Comparison of ENCODE assay signal across 26 cellular contexts in the genomic region with DNA sequence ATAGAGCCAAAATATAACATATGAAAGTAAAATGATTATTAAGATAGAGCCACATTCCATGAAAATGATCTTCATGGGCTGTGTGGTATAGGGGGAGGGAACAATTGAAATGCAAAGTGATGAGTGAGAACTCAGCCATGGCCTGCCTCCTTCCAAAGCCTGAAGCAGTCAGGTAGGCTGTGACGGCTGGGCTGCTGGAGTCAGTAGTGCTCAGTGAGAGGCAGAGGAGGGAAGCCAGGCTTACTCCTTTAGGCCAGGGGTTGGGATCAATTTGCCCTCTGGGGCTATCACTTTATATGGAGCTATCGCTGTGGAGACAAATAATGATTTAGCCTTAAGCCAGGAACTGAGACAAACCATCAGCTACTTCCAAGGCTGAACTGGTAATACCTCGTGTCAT.
DNase-seq lines count a peak whose midpoint lies in the region; ATAC-seq, FAIRE-seq and TF ChIP-seq lines count a peak whose summit lies in the region.
"Had no signal": no experiment of that assay in that cellular context is flagged by ENCODE, and none has a peak within 500 bp of the region (broad histone marks: within the 10 kb centered on the region; RNA-seq: fewer than 3 reads in every experiment).

No MANE protein-coding gene starts in this region.

- no peaks in the 10 kb centered on the region for H3K9me2 ChIP-seq in GM23338 (ENCODE audit: insufficient read depth)

- H3K27me3 Mint-ChIP-seq in GM23338 (ENCODE audit: insufficient read depth, low read depth, poor library complexity) (no peaks in the 10 kb centered on the region), neural progenitor cell (ENCODE audit: insufficient read depth, low read depth) (peaks cover 5% of the 10 kb centered on the region), T-helper 17 cell (peaks cover 7% of the 10 kb centered on the region)
- H3K27me3 Mint-ChIP-seq: IgD-negative memory B cell had no signal

- H3K4me3 Mint-ChIP-seq in GM23338 (no peak overlapping the region), neural progenitor cell (no peak overlapping the region), T-helper 17 cell (no peak overlapping the region)
- H3K4me3 Mint-ChIP-seq: CD4-positive, alpha-beta T cell had no signal

- H3K27ac ChIP-seq in GM23338 (ENCODE audit: low read depth): no peak overlapping the region
- no peak overlapping the region for H3K27ac ChIP-seq in iPS DF 6.9 (ENCODE audit: low read length)
- H3K27ac ChIP-seq in neural progenitor cell: no peak overlapping the region
- H3K27ac ChIP-seq: BLaER1, GM23248, KMS-11, SJSA1 had no signal

- WGBS in iPS DF 6.9 (ENCODE audit: insufficient coverage, insufficient read length): no CpG with 5 or more reads among the region's 3 CpGs

- no peaks in the 10 kb centered on the region for H3K79me2 ChIP-seq in GM23338 (replicated peaks; ENCODE audit: insufficient read depth)
- H3K79me2 ChIP-seq in neural progenitor cell (ENCODE audit: low read depth): no peaks in the 10 kb centered on the region

- H3K27ac Mint-ChIP-seq in GM23338 (peak overlapping the region; percentile 87), neural progenitor cell (no peak overlapping the region), T-helper 17 cell (no peak overlapping the region)
- H3K27ac Mint-ChIP-seq: CD4-positive, alpha-beta T cell; IgD-negative memory B cell had no signal

- ATAC-seq in GM23338 (peak; percentile 100), T-helper 17 cell (no peak)
- ATAC-seq: HCT116 had no signal

- no peak overlapping the region for H2AFZ ChIP-seq in GM23338
- peak overlapping the region; percentile 13 for H2AFZ ChIP-seq in neural progenitor cell (replicated peaks)
- H2AFZ ChIP-seq: GM23248 had no signal

- H4K20me1 ChIP-seq in GM23338 (replicated peaks; ENCODE audit: insufficient read depth) (no peaks in the 10 kb centered on the region; the same call in 1 of the 2 replicates), neural progenitor cell (ENCODE audit: low read depth) (no peaks in the 10 kb centered on the region)
- H4K20me1 ChIP-seq: BLaER1 had no signal

- no peaks in the 10 kb centered on the region for H3K9me3 Mint-ChIP-seq in GM23338
- H3K9me3 Mint-ChIP-seq in neural progenitor cell: no peaks in the 10 kb centered on the region
- H3K9me3 Mint-ChIP-seq: CD4-positive, alpha-beta T cell; IgD-negative memory B cell had no signal

- H3K4me1 Mint-ChIP-seq in GM23338 (peaks cover 13% of the 10 kb centered on the region), neural progenitor cell (no peaks in the 10 kb centered on the region), T-helper 17 cell (no peaks in the 10 kb centered on the region)
- H3K4me1 Mint-ChIP-seq: IgD-negative memory B cell had no signal

- H3K4me3 ChIP-seq in GM23338 (no peak overlapping the region), NT2/D1 (ENCODE audit: insufficient read length, low read depth) (no peak overlapping the region), iPS DF 6.9 (ENCODE audit: low read length) (no peak overlapping the region), neural progenitor cell (no peak overlapping the region)
- H3K4me3 ChIP-seq: BLaER1, GM23248, SJSA1 had no signal

- H3F3A ChIP-seq in GM23338 (replicated peaks; ENCODE audit: low read depth) (no peaks in the 10 kb centered on the region), neural progenitor cell (ENCODE audit: low read depth) (no peaks in the 10 kb centered on the region)

- no peaks in the 10 kb centered on the region for H3K27me3 ChIP-seq in GM23338 (ENCODE audit: insufficient read depth)
- H3K27me3 ChIP-seq in NT2/D1 (ENCODE audit: insufficient read depth, insufficient read length): no peaks in the 10 kb centered on the region
- H3K27me3 ChIP-seq in iPS DF 6.9 (ENCODE audit: control insufficient read depth, insufficient read depth, low read length): no peaks in the 10 kb centered on the region
- H3K27me3 ChIP-seq in neural progenitor cell: no peaks in the 10 kb centered on the region
- H3K27me3 ChIP-seq: BLaER1, SJSA1 had no signal

- no peak for TF ChIP-seq CTCF in GM23338 (conservative IDR thresholded peaks at IDR 0.05; ENCODE audit: low read depth in 2 of 2)
- TF ChIP-seq CTCF in neural progenitor cell (IDR thresholded peaks at IDR 0.05): no peak

- H3K36me3 Mint-ChIP-seq in GM23338 (ENCODE audit: low read depth): no peaks in the 10 kb centered on the region
- H3K36me3 Mint-ChIP-seq in neural progenitor cell: no peaks in the 10 kb centered on the region
- no peaks in the 10 kb centered on the region for H3K36me3 Mint-ChIP-seq in T-helper 17 cell (ENCODE audit: low read depth)
- H3K36me3 Mint-ChIP-seq: IgD-negative memory B cell had no signal

- no peak for FAIRE-seq in frontal cortex (lab: Jason Lieb, UNC)
- FAIRE-seq: A204.1, D721Med, GM18507 had no signal

- H3K4me2 ChIP-seq in GM23338 (no peak overlapping the region), neural progenitor cell (no peak overlapping the region)
- H3K4me2 ChIP-seq: BLaER1, KMS-11 had no signal

- H3K4me1 ChIP-seq in GM23338 (ENCODE audit: insufficient read depth) (peaks cover 6% of the 10 kb centered on the region; the same call in 1 of the 2 replicates), NT2/D1 (ENCODE audit: insufficient read depth, insufficient read length) (no peaks in the 10 kb centered on the region), iPS DF 6.9 (ENCODE audit: control insufficient read depth, insufficient read depth, low read length) (no peaks in the 10 kb centered on the region), neural progenitor cell (no peaks in the 10 kb centered on the region)
- H3K4me1 ChIP-seq: SJSA1 had no signal

- H3K9ac ChIP-seq in NT2/D1 (ENCODE audit: insufficient read length, low read depth): no peak overlapping the region
- H3K9ac ChIP-seq in neural progenitor cell: no peak overlapping the region
- H3K9ac ChIP-seq: BLaER1, GM23248, KMS-11 had no signal

- H3K36me3 ChIP-seq in GM23338 (ENCODE audit: insufficient read depth) (no peaks in the 10 kb centered on the region), NT2/D1 (ENCODE audit: insufficient read depth, insufficient read length, low read length) (no peaks in the 10 kb centered on the region), iPS DF 6.9 (ENCODE audit: control insufficient read depth, insufficient read depth, low read length) (no peaks in the 10 kb centered on the region), neural progenitor cell (no peaks in the 10 kb centered on the region)
- H3K36me3 ChIP-seq: BLaER1, SJSA1 had no signal

- peak; percentile 67 for DNase-seq in GM23338 (ENCODE audit: low spot score)
- DNase-seq in NT2/D1 (ENCODE audit: low read depth, low spot score): peak; percentile 16
- peak; percentile 16 for DNase-seq in iPS DF 6.9 (ENCODE audit: low read depth, low spot score)
- DNase-seq in neural progenitor cell (ENCODE audit: low spot score): no peak
- DNase-seq in T-helper 17 cell: no peak
- DNase-seq in NCI-H2227 treated with DMSO at 0.1 percent for 48 hours (lab: John Stamatoyannopoulos, UW): no peak
- DNase-seq in frontal cortex (ENCODE audit: low spot score in 2 of 2): no peak
- DNase-seq: CD4-positive, alpha-beta T cell; GM23248; NCI-H1092 treated with DMSO at 0.1 percent for 48 hours; NCI-H1436; NCI-H187; NCI-H2171 treated with DMSO at 0.1 percent for 48 hours; NCI-H524; NCI-H774; NK-92 treated with Interleukin-12 subunit alpha and Interleukin-12 subunit beta, amount 100 ng/mL, for 24 hours; Right ventricle myocardium superior; RPMI8226 had no signal

- H3K9me3 ChIP-seq in NT2/D1 (ENCODE audit: insufficient read depth, low read length) (no peaks in the 10 kb centered on the region), iPS DF 6.9 (ENCODE audit: control insufficient read depth, insufficient read depth, low read length) (no peaks in the 10 kb centered on the region), neural progenitor cell (ENCODE audit: low read depth) (no peaks in the 10 kb centered on the region), T-helper 17 cell (ENCODE audit: control insufficient read depth, low read length, poor library complexity, severe bottlenecking) (no peaks in the 10 kb centered on the region)
- H3K9me3 ChIP-seq: SJSA1 had no signal

Comparison
In these comparisons a context has a peak if more than half of its experiments do, and no peak if none do; other contexts are left out.
1. DNase-seq: peak in GM23338 (single experiment), NT2/D1 (single experiment) and iPS DF 6.9 (single experiment); none in neural progenitor cell (single experiment), T-helper 17 cell (0 of 3), NCI-H2227 treated with DMSO at 0.1 percent for 48 hours (single experiment) and frontal cortex (0 of 2).